1 cellular context compared by ENCODE assay signal in the genomic region with DNA sequence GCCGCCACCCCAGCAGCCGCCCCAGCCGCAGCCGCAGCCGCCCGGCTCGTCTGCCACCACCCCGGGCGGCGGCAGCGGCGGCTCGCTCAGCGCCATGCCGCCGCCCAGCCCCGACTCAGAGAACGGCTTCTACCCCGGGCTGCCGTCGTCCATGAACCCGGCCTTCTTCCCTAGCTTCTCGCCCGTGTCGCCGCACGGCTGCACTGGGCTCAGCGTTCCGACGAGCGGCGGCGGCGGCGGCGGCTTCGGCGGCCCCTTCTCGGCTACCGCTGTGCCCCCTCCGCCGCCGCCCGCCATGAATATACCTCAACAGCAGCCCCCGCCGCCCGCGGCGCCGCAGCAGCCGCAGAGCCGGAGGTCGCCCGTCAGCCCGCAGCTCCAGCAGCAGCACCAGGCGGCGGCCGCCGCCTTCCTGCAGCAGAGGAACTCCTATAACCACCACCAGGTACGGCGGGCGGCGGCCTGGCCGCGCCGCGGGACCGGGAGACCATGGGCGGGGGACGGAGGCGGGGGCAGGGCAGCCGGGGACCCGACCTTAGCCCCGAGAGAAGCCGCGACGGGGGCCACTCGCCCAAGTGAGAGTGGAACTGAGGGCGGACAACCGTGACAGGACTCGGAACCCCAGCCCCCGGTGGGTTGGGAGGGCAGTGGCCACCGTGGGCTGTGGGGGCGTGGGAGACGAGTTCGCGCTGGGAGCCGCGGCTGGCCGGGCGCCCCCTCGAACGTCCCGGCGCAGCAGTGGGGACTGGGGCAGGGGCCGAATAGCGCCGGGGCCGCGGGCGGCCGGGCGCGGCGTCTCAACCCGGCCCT.
TF ChIP-seq lines count a peak whose summit lies in the region.

No MANE protein-coding gene starts in this region.

TF ChIP-seq in H1, 55 proteins besides CTCF, POLR2A, EP300 and RAD21 (continued from another document):
- TF ChIP-seq TAF7 (optimal IDR thresholded peaks at IDR 0.05; ENCODE audit: borderline replicate concordance, low read depth, low read length) (no peak), RFX5 (IDR thresholded peaks at IDR 0.05; ENCODE audit: borderline replicate concordance, low read depth, low read length) (no peak), SAP30 (IDR thresholded peaks at IDR 0.05; ENCODE audit: insufficient read depth, insufficient replicate concordance, low read length) (no peak), HDAC2 (IDR thresholded peaks at IDR 0.05; ENCODE audit: borderline replicate concordance in 1 of 2, low read depth in 2 of 2, low read length in 2 of 2) (no peak)
- TF ChIP-seq, protein P1, sequence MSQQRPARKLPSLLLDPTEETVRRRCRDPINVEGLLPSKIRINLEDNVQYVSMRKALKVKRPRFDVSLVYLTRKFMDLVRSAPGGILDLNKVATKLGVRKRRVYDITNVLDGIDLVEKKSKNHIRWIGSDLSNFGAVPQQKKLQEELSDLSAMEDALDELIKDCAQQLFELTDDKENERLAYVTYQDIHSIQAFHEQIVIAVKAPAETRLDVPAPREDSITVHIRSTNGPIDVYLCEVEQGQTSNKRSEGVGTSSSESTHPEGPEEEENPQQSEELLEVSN (IDR thresholded peaks at IDR 0.05), result no peak
- TF ChIP-seq, protein P2, sequence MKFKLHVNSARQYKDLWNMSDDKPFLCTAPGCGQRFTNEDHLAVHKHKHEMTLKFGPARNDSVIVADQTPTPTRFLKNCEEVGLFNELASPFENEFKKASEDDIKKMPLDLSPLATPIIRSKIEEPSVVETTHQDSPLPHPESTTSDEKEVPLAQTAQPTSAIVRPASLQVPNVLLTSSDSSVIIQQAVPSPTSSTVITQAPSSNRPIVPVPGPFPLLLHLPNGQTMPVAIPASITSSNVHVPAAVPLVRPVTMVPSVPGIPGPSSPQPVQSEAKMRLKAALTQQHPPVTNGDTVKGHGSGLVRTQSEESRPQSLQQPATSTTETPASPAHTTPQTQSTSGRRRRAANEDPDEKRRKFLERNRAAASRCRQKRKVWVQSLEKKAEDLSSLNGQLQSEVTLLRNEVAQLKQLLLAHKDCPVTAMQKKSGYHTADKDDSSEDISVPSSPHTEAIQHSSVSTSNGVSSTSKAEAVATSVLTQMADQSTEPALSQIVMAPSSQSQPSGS (IDR thresholded peaks at IDR 0.05; ENCODE audit: low read length), result no peak
TF ChIP-seq in H1: peak in this region for 4.
